34 cellular contexts compared by ENCODE assay signal in genomic region chr9:135695642-135696041, GRCh38. TPM values are rescaled to one million over a fixed set of nuclear protein-coding genes. Genes with fewer than 3 reads are reported as not detected.
"Had no signal": no experiment of that assay in that cellular context is flagged by ENCODE, and none has a peak within 500 bp of the region (broad histone marks: within the 10 kb centered on the region; RNA-seq: fewer than 3 reads in every experiment).

No MANE protein-coding gene starts in this region.

- H3K36me3 ChIP-seq: adrenal gland, ascending aorta, cardiac muscle cell had no signal

- H3K27ac ChIP-seq: adrenal gland, ascending aorta, cardiac muscle cell, VCaP had no signal

- H3K27me3 ChIP-seq: adrenal gland, ascending aorta had no signal

- H3K4me1 ChIP-seq: adrenal gland, ascending aorta had no signal

- H3K9me3 ChIP-seq: adrenal gland, ascending aorta had no signal

- DNase-seq: activated B cell treated with CpG ODN at 0.5 μM for 24 hours; activated CD4-positive, alpha-beta memory T cell treated with anti-CD3 and anti-CD28 coated beads for 36 hours; activated CD4-positive, alpha-beta T cell treated with anti-CD3 and anti-CD28 coated beads for 4 hours; activated CD4-positive, alpha-beta T cell treated with anti-CD3 and anti-CD28 coated beads, Interleukin-2, amount 10 ng/mL, durations not matched to agents 24 days and 14 days; activated CD4-positive, alpha-beta T cell treated with anti-CD3 and anti-CD28 coated beads, Interleukin-2, amount 50 U/mL, for 1 hour; activated CD4-positive, alpha-beta T cell treated with anti-CD3 and anti-CD28 coated beads, Interleukin-2, amount 50 U/mL, for 4 hours; activated CD4-positive, CD25-positive, alpha-beta regulatory T cell treated with anti-CD3 and anti-CD28 coated beads, Interleukin-2, amount 50 U/mL, for 72 hours; activated CD8-positive, alpha-beta memory T cell treated with anti-CD3 and anti-CD28 coated beads, Interleukin-2, amount 50 U/mL, for 4 hours; activated CD8-positive, alpha-beta T cell treated with anti-CD3 and anti-CD28 coated beads for 36 hours; activated effector memory CD4-positive, alpha-beta T cell treated with anti-CD3 and anti-CD28 coated beads, Interleukin-2, amount 50 U/mL, for 16 hours; activated gamma-delta T cell treated with Interleukin-2 at 50 U/mL for 16 hours; activated naive CD4-positive, alpha-beta T cell; activated naive CD4-positive, alpha-beta T cell treated with anti-CD3 and anti-CD28 coated beads for 36 hours; activated naive CD4-positive, alpha-beta T cell treated with anti-CD3 and anti-CD28 coated beads, Interleukin-2, amount 50 U/mL, for 16 hours; activated naive CD8-positive, alpha-beta T cell treated with anti-CD3 and anti-CD28 coated beads for 36 hours; activated T-cell treated with anti-CD3 and anti-CD28 coated beads for 4 hours; activated T-cell treated with anti-CD3 and anti-CD28 coated beads, Interleukin-2, amount 50 U/mL, for 1 hour; activated T-cell treated with anti-CD3 and anti-CD28 coated beads, Interleukin-2, amount 50 U/mL, for 4 hours; activated T-cell treated with anti-CD3 and anti-CD28 coated beads, Interleukin-2, amount 50 U/mL, for 72 hours; adrenal gland; amniotic stem cell; anterior cingulate cortex; central memory CD4-positive, alpha-beta T cell; T-helper 2 cell; T-helper 9 cell had no signal

- H3K4me3 ChIP-seq: adrenal gland, ascending aorta, cardiac muscle cell had no signal

RNA-seq across cellular contexts. Expression of gene SOHLH1, which starts 3.6 kb away (rescaled TPM):
- total RNA-seq: activated B cell treated with CpG ODN at 0.5 μM for 24 hours; activated CD4-positive, alpha-beta memory T cell treated with anti-CD3 and anti-CD28 coated beads for 36 hours; activated CD4-positive, alpha-beta T cell treated with anti-CD3 and anti-CD28 coated beads, Interleukin-2, amount 10 ng/mL, durations not matched to agents 24 days and 14 days; activated CD8-positive, alpha-beta memory T cell treated with anti-CD3 and anti-CD28 coated beads for 36 hours; activated CD8-positive, alpha-beta T cell treated with anti-CD3 and anti-CD28 coated beads for 36 hours; activated naive CD4-positive, alpha-beta T cell treated with anti-CD3 and anti-CD28 coated beads for 36 hours; activated naive CD4-positive, alpha-beta T cell treated with anti-CD3 and anti-CD28 coated beads, Interleukin-2, amount 50 U/mL, for 72 hours; activated naive CD8-positive, alpha-beta T cell treated with anti-CD3 and anti-CD28 coated beads for 36 hours; activated T-cell treated with anti-CD3 and anti-CD28 coated beads, Interleukin-2, amount 50 U/mL, for 4 hours; activated T-cell treated with anti-CD3 and anti-CD28 coated beads, Interleukin-2, amount 50 U/mL, for 72 hours; activated T-helper 1 cell treated with anti-CD3 and anti-CD28 coated beads, Interleukin-12 subunit alpha, Interleukin-12 subunit beta, Interleukin-2, Interleukin-4 antibody, amounts not matched to agents 30 ng/mL and 10 ng/mL and 1 ng/mL, durations not matched to agents 14 hours and 24 hours and 36 hours; activated T-helper 17 cell treated with anti-CD3 and anti-CD28 coated beads, Interleukin-2, amount 50 U/mL, for 72 hours; adrenal gland; ascending aorta; bronchial epithelial cell; cardiac muscle cell; cerebellum had no signal
- polyA plus RNA-seq: adrenal gland, cardiac muscle cell had no signal

RNA-seq across cellular contexts. Expression of gene KCNT1, which starts 6.3 kb away (rescaled TPM):
- total RNA-seq: activated B cell treated with CpG ODN at 0.5 μM for 24 hours; activated CD4-positive, alpha-beta memory T cell treated with anti-CD3 and anti-CD28 coated beads for 36 hours; activated CD4-positive, alpha-beta T cell treated with anti-CD3 and anti-CD28 coated beads, Interleukin-2, amount 10 ng/mL, durations not matched to agents 24 days and 14 days; activated CD8-positive, alpha-beta memory T cell treated with anti-CD3 and anti-CD28 coated beads for 36 hours; activated CD8-positive, alpha-beta T cell treated with anti-CD3 and anti-CD28 coated beads for 36 hours; activated naive CD4-positive, alpha-beta T cell treated with anti-CD3 and anti-CD28 coated beads for 36 hours; activated naive CD4-positive, alpha-beta T cell treated with anti-CD3 and anti-CD28 coated beads, Interleukin-2, amount 50 U/mL, for 72 hours; activated naive CD8-positive, alpha-beta T cell treated with anti-CD3 and anti-CD28 coated beads for 36 hours; activated T-cell treated with anti-CD3 and anti-CD28 coated beads, Interleukin-2, amount 50 U/mL, for 72 hours; activated T-helper 1 cell treated with anti-CD3 and anti-CD28 coated beads, Interleukin-12 subunit alpha, Interleukin-12 subunit beta, Interleukin-2, Interleukin-4 antibody, amounts not matched to agents 30 ng/mL and 10 ng/mL and 1 ng/mL, durations not matched to agents 14 hours and 24 hours and 36 hours; activated T-helper 17 cell treated with anti-CD3 and anti-CD28 coated beads, Interleukin-2, amount 50 U/mL, for 72 hours; ascending aorta; bronchial epithelial cell had no signal

RNA-seq across cellular contexts. Expression of gene LCN9, which starts 32.5 kb away (rescaled TPM):
- total RNA-seq: activated B cell treated with CpG ODN at 0.5 μM for 24 hours; activated CD4-positive, alpha-beta memory T cell treated with anti-CD3 and anti-CD28 coated beads for 36 hours; activated CD4-positive, alpha-beta T cell treated with anti-CD3 and anti-CD28 coated beads, Interleukin-2, amount 10 ng/mL, durations not matched to agents 24 days and 14 days; activated CD8-positive, alpha-beta memory T cell treated with anti-CD3 and anti-CD28 coated beads for 36 hours; activated CD8-positive, alpha-beta T cell treated with anti-CD3 and anti-CD28 coated beads for 36 hours; activated naive CD4-positive, alpha-beta T cell treated with anti-CD3 and anti-CD28 coated beads for 36 hours; activated naive CD4-positive, alpha-beta T cell treated with anti-CD3 and anti-CD28 coated beads, Interleukin-2, amount 50 U/mL, for 72 hours; activated naive CD8-positive, alpha-beta T cell treated with anti-CD3 and anti-CD28 coated beads for 36 hours; activated T-cell treated with anti-CD3 and anti-CD28 coated beads, Interleukin-2, amount 50 U/mL, for 4 hours; activated T-cell treated with anti-CD3 and anti-CD28 coated beads, Interleukin-2, amount 50 U/mL, for 72 hours; activated T-helper 1 cell treated with anti-CD3 and anti-CD28 coated beads, Interleukin-12 subunit alpha, Interleukin-12 subunit beta, Interleukin-2, Interleukin-4 antibody, amounts not matched to agents 30 ng/mL and 10 ng/mL and 1 ng/mL, durations not matched to agents 14 hours and 24 hours and 36 hours; activated T-helper 17 cell treated with anti-CD3 and anti-CD28 coated beads, Interleukin-2, amount 50 U/mL, for 72 hours; adrenal gland; ascending aorta; bronchial epithelial cell; cardiac muscle cell; cerebellum had no signal
- polyA plus RNA-seq: adrenal gland had no signal

RNA-seq across cellular contexts. Expression of gene GLT6D1, which starts 56.3 kb away (rescaled TPM):
- total RNA-seq: activated B cell treated with CpG ODN at 0.5 μM for 24 hours; activated CD4-positive, alpha-beta memory T cell treated with anti-CD3 and anti-CD28 coated beads for 36 hours; activated CD4-positive, alpha-beta T cell treated with anti-CD3 and anti-CD28 coated beads, Interleukin-2, amount 10 ng/mL, durations not matched to agents 24 days and 14 days; activated CD8-positive, alpha-beta memory T cell treated with anti-CD3 and anti-CD28 coated beads for 36 hours; activated CD8-positive, alpha-beta T cell treated with anti-CD3 and anti-CD28 coated beads for 36 hours; activated naive CD4-positive, alpha-beta T cell treated with anti-CD3 and anti-CD28 coated beads for 36 hours; activated naive CD4-positive, alpha-beta T cell treated with anti-CD3 and anti-CD28 coated beads, Interleukin-2, amount 50 U/mL, for 72 hours; activated naive CD8-positive, alpha-beta T cell treated with anti-CD3 and anti-CD28 coated beads for 36 hours; activated T-cell treated with anti-CD3 and anti-CD28 coated beads, Interleukin-2, amount 50 U/mL, for 4 hours; activated T-cell treated with anti-CD3 and anti-CD28 coated beads, Interleukin-2, amount 50 U/mL, for 72 hours; activated T-helper 1 cell treated with anti-CD3 and anti-CD28 coated beads, Interleukin-12 subunit alpha, Interleukin-12 subunit beta, Interleukin-2, Interleukin-4 antibody, amounts not matched to agents 30 ng/mL and 10 ng/mL and 1 ng/mL, durations not matched to agents 14 hours and 24 hours and 36 hours; activated T-helper 17 cell treated with anti-CD3 and anti-CD28 coated beads, Interleukin-2, amount 50 U/mL, for 72 hours; adrenal gland; ascending aorta; bronchial epithelial cell; cardiac muscle cell; cerebellum had no signal
- polyA plus RNA-seq: adrenal gland, cardiac muscle cell had no signal
